ENCODE assay signal across 20 cellular contexts in genomic region chr17:31697838-31698237, GRCh38.
A peak's percentile ranks its signal among the peaks of the same experiment; 100 is the strongest.
DNase-seq lines count a peak whose midpoint lies in the region; ATAC-seq and TF ChIP-seq lines count a peak whose summit lies in the region.
"Had no signal": no experiment of that assay in that cellular context is flagged by ENCODE, and none has a peak within 500 bp of the region (broad histone marks: within the 10 kb centered on the region; RNA-seq: fewer than 3 reads in every experiment).

No MANE protein-coding gene starts in this region.

- H3K4ac ChIP-seq in IMR-90 (ENCODE audit: low read depth, low read length): peak overlapping the region; percentile 9; the same call in 1 of the 2 replicates

- H3K4me2 ChIP-seq in IMR-90 (ENCODE audit: low read depth, low read length): no peak overlapping the region

- no peak overlapping the region for H3K27ac ChIP-seq in IMR-90 (ENCODE audit: insufficient read depth, low read length)
- H3K27ac ChIP-seq: Peyer's patch had no signal

- CTCF ChIA-PET in IMR-90 (lab: Yijun Ruan, JAX): no interaction called here

- DNase-seq in NCI-H146 (lab: John Stamatoyannopoulos, UW): peak; percentile 27
- no peak for DNase-seq in NCI-H146 treated with DMSO at 0.1 percent for 48 hours (lab: John Stamatoyannopoulos, UW; ENCODE audit: unreplicated experiment)
- no peak for DNase-seq in IMR-90
- peak; percentile 30 for DNase-seq in left lobe of liver (ENCODE audit: low spot score)
- DNase-seq in osteocyte (ENCODE audit: extremely low spot score, unreplicated experiment): peak; percentile 53
- DNase-seq in NK-92 (lab: John Stamatoyannopoulos, UW; ENCODE audit: unreplicated experiment): no peak
- DNase-seq: 8988T; CD4-positive, alpha-beta memory T cell; GDM1; HCEC 1CT; KBM-7; NCI-H1048; NCI-H1694; NCI-H2107; NCI-H2227 treated with DMSO at 0.1 percent for 48 hours; NCI-H524; Peyer's patch had no signal

- dilution Hi-C loops in IMR-90 (cut with HindIII; ENCODE audit: low sequenced_read_pairs, unreplicated experiment): no loop called here

- no peak for TF ChIP-seq CTCF in IMR-90 (conservative IDR thresholded peaks at IDR 0.05; ENCODE audit: low read depth, low read length)
- no peak for TF ChIP-seq CTCF in osteocyte (IDR thresholded peaks at IDR 0.05)

- peaks cover 53% of the 10 kb centered on the region for H3K4me1 Mint-ChIP-seq in osteocyte (ENCODE audit: unreplicated experiment)
- H3K4me1 Mint-ChIP-seq: CD4-positive, alpha-beta memory T cell had no signal

- 0 out of 2 replicates have a peak overlapping the region, but pooled peaks have one; percentile 18 for H4K5ac ChIP-seq in IMR-90 (ENCODE audit: low read depth, low read length)

- no peak overlapping the region for H3K56ac ChIP-seq in IMR-90 (ENCODE audit: extremely low read depth, insufficient read depth, low read length)

- H3K27ac Mint-ChIP-seq in osteocyte (ENCODE audit: unreplicated experiment): peak overlapping the region; percentile 92
- H3K27ac Mint-ChIP-seq: CD4-positive, alpha-beta memory T cell had no signal

- H3K4me1 ChIP-seq in IMR-90 (ENCODE audit: control insufficient read depth, insufficient read depth, low read length): peaks cover 15% of the 10 kb centered on the region

- no peak overlapping the region for H3K4me3 ChIP-seq in IMR-90 (ENCODE audit: insufficient read depth, low read depth, low read length)
- H3K4me3 ChIP-seq: Peyer's patch had no signal

- peak overlapping the region in 1 of 2 experiments; percentile 50; a peak in 1 of 4 replicates for H4K8ac ChIP-seq in IMR-90 (ENCODE audit: low read depth in 2 of 2, low read length in 2 of 2)

- no peaks in the 10 kb centered on the region for H4K20me1 ChIP-seq in IMR-90 (ENCODE audit: insufficient read depth, low read length)

- no peak overlapping the region for H3K9ac ChIP-seq in IMR-90 (ENCODE audit: low read depth, low read length)

- WGBS in IMR-90 (ENCODE audit: extremely low coverage in 2 of 2, insufficient read length in 1 of 2), 2 experiments: 70% methylated on average over 5 of the region's 9 CpGs; no CpG with 5 or more reads in 1 of the 2 experiments

- in situ Hi-C loops in IMR-90 (cut with MboI; ENCODE audit: low sequenced_read_pairs): no loop called here

- H3K9me1 ChIP-seq in IMR-90 (ENCODE audit: insufficient read depth, low read length): peaks cover 11% of the 10 kb centered on the region

- intact Hi-C loops in IMR-90 (cut with micrococcal nuclease): loop anchor here (2.0 to 10.0 kb wide), 3 partner anchors 117 to 146 kb away; no protein-coding TSS in a partner anchor

- no peaks in the 10 kb centered on the region for H3K9me3 ChIP-seq in IMR-90 (ENCODE audit: control insufficient read depth, insufficient read depth, low read length)
- H3K9me3 ChIP-seq: Peyer's patch had no signal

- no peaks in the 10 kb centered on the region for H3K79me1 ChIP-seq in IMR-90 (ENCODE audit: low read depth in 1 of 2, low read length in 2 of 2)

- no peak overlapping the region for H3K4me3 Mint-ChIP-seq in osteocyte (ENCODE audit: unreplicated experiment)
- H3K4me3 Mint-ChIP-seq: CD4-positive, alpha-beta memory T cell had no signal

- peak overlapping the region; percentile 30; the same call in 1 of the 2 replicates for H2BK120ac ChIP-seq in IMR-90 (ENCODE audit: low read depth, low read length)

- no peaks in the 10 kb centered on the region for H3K36me3 ChIP-seq in IMR-90 (ENCODE audit: control insufficient read depth, insufficient read depth, low read length)
- H3K36me3 ChIP-seq: Peyer's patch had no signal

- no peak overlapping the region for H4K91ac ChIP-seq in IMR-90 (ENCODE audit: insufficient read depth, low read depth, low read length)

- no peak overlapping the region for H2BK5ac ChIP-seq in IMR-90 (ENCODE audit: low read depth, low read length, poor library complexity, severe bottlenecking)

- TF ChIP-seq RAD21 in IMR-90 (IDR thresholded peaks at IDR 0.05; ENCODE audit: low read length): no peak

- POLR2A ChIA-PET in IMR-90 (lab: Charles Lee; ENCODE audit: unreplicated experiment): no interaction called here

- H2AFZ ChIP-seq in IMR-90 (replicated peaks; ENCODE audit: low read length, poor library complexity): no peak overlapping the region

- H3K27me3 ChIP-seq in IMR-90 (ENCODE audit: control insufficient read depth, insufficient read depth, low read length): no peaks in the 10 kb centered on the region
- H3K27me3 ChIP-seq: Peyer's patch had no signal

- H3K27me3 Mint-ChIP-seq in osteocyte (ENCODE audit: unreplicated experiment): no peaks in the 10 kb centered on the region

- no peak overlapping the region for H3K23ac ChIP-seq in IMR-90 (ENCODE audit: low read depth, low read length)

- peak overlapping the region; percentile 20 for H3K18ac ChIP-seq in IMR-90 (ENCODE audit: low read depth, low read length)

- no peaks in the 10 kb centered on the region for H3K36me3 Mint-ChIP-seq in osteocyte (ENCODE audit: unreplicated experiment)
- H3K36me3 Mint-ChIP-seq: CD4-positive, alpha-beta memory T cell had no signal

- BruUV-seq in IMR-90 (replicated peaks; lab: Mats Ljungman, UMichigan): no TSS peak

- H3K14ac ChIP-seq in IMR-90 (replicated peaks; ENCODE audit: low read depth, low read length): no peak overlapping the region; the same call in 1 of the 2 replicates

- H2AK9ac ChIP-seq in IMR-90 (replicated peaks; ENCODE audit: low read depth, low read length, poor library complexity): no peak overlapping the region

- H2BK15ac ChIP-seq in IMR-90 (ENCODE audit: low read depth, low read length): no peak overlapping the region

- peaks cover 5% of the 10 kb centered on the region for H3K9me3 Mint-ChIP-seq in osteocyte (ENCODE audit: unreplicated experiment)

- peak overlapping the region; percentile 39; the same call in 1 of the 2 replicates for H2BK20ac ChIP-seq in IMR-90 (ENCODE audit: low read depth, low read length)

- no peak for TF ChIP-seq POLR2A in IMR-90 (IDR thresholded peaks at IDR 0.05; ENCODE audit: low read depth, low read length)

- H2AK5ac ChIP-seq in IMR-90 (ENCODE audit: low read depth, low read length): no peak overlapping the region

- ATAC-seq in IMR-90 (ENCODE audit: low read depth) (no peak), left lobe of liver (no peak), GM18502 (IDR thresholded peaks at IDR 0.05; ENCODE audit: poor library complexity, unreplicated experiment) (no peak), HG03196 (IDR thresholded peaks at IDR 0.05; ENCODE audit: unreplicated experiment) (no peak)
- ATAC-seq: Right ventricle myocardium inferior had no signal

TF ChIP-seq in IMR-90, 13 proteins besides CTCF, POLR2A, EP300 and RAD21:
- TF ChIP-seq SMC3 (IDR thresholded peaks at IDR 0.05; ENCODE audit: low read depth, low read length): no peak
- no peak for TF ChIP-seq MAZ (IDR thresholded peaks at IDR 0.05; ENCODE audit: borderline replicate concordance, low read depth, low read length)
- no peak for TF ChIP-seq NFE2L2 (IDR thresholded peaks at IDR 0.05; ENCODE audit: low read depth, low read length)
- TF ChIP-seq FOS (IDR thresholded peaks at IDR 0.05; ENCODE audit: low read depth, low read length): no peak
- TF ChIP-seq RFX5 (IDR thresholded peaks at IDR 0.05; ENCODE audit: low read depth, low read length): no peak
- no peak for TF ChIP-seq RCOR1 (IDR thresholded peaks at IDR 0.05; ENCODE audit: insufficient replicate concordance, low read length)
- no peak for TF ChIP-seq ELK1 (IDR thresholded peaks at IDR 0.05; ENCODE audit: borderline replicate concordance, low read depth, low read length)
- TF ChIP-seq USF2 (IDR thresholded peaks at IDR 0.05; ENCODE audit: low read depth, low read length): no peak
- TF ChIP-seq MXI1 (IDR thresholded peaks at IDR 0.05; ENCODE audit: borderline replicate concordance, low read depth, low read length): no peak
- no peak for TF ChIP-seq CHD1 (IDR thresholded peaks at IDR 0.05; ENCODE audit: low read depth, low read length)
TF ChIP-seq in IMR-90: peak in this region for 0.

Comparison
In these comparisons a context has a peak if more than half of its experiments do, and no peak if none do; other contexts are left out.
1. DNase-seq: peak in NCI-H146 (single experiment), left lobe of liver (single experiment) and osteocyte (single experiment); none in NCI-H146 treated with DMSO at 0.1 percent for 48 hours (single experiment), IMR-90 (single experiment) and NK-92 (single experiment).